In the genomic region with DNA sequence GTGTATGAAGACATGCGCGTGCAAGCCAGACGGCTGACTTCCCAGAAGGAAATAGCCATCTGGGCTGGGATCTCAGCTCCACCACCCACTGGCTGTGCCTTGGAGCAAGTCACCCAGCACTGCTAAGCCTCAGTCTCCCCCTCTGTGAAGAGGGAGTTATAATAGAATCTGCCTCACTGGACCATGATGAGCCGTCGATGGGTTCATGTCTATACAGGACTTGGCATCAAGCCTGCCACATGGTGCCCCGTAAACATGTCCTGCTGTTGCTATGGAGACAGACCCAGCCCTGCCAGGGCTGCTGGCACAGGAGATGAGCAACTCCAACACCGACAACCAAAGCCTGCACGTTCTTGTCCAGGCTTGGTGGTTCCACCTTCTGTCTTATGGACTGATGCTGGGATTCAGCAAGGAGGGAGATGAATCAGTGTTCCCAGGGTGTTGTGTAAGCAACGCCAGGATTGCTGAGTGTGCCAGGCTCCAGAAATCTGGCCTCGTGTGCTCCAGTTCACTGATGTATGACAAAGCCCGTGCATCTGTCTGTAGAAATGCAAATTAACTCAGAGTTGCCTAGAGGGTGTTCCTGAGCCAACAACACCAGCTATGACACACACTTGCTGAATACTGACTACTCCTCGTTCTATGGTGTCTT, we compare ENCODE assay signal across 8 cellular contexts. TPM values are rescaled to one million over a fixed set of nuclear protein-coding genes. Genes with fewer than 3 reads are reported as not detected.
DNase-seq lines count a peak whose midpoint lies in the region; ATAC-seq and TF ChIP-seq lines count a peak whose summit lies in the region.

No MANE protein-coding gene starts in this region.

- no peak for TF ChIP-seq EP300 in esophagus muscularis mucosa (IDR thresholded peaks at IDR 0.05)

- no peak overlapping the region for H3K4me3 ChIP-seq in esophagus muscularis mucosa

- TF ChIP-seq POLR2A in esophagus muscularis mucosa (IDR thresholded peaks at IDR 0.05; ENCODE audit: low read depth): no peak

- H3K36me3 ChIP-seq in esophagus muscularis mucosa: no peaks in the 10 kb centered on the region

- intact Hi-C loops in esophagus muscularis mucosa (cut with DNase I): no loop called here

- no peaks in the 10 kb centered on the region for H3K9me3 ChIP-seq in esophagus muscularis mucosa

- H3K4me1 ChIP-seq in esophagus muscularis mucosa: no peaks in the 10 kb centered on the region

- H3K27ac ChIP-seq in esophagus muscularis mucosa (replicated peaks in 1 of 4): no peak overlapping the region

- no peak for TF ChIP-seq CTCF in esophagus muscularis mucosa (IDR thresholded peaks at IDR 0.05)

- 74% methylated on average over 10 of the region's 12 CpGs for WGBS in esophagus muscularis mucosa

- ATAC-seq in GM19468 (IDR thresholded peaks at IDR 0.05; ENCODE audit: extremely low read depth, unreplicated experiment) (peak; percentile 92), HG03439 (IDR thresholded peaks at IDR 0.05; ENCODE audit: unreplicated experiment) (peak; percentile 92)

- peak; percentile 34 for DNase-seq in NCI-H1436 (lab: John Stamatoyannopoulos, UW)
- DNase-seq in NCI-H1436 treated with DMSO at 0.1 percent for 48 hours (lab: John Stamatoyannopoulos, UW): no peak
- peak; percentile 68 for DNase-seq in RPMI7951 (ENCODE audit: low read depth)
- DNase-seq in hippocampal formation (lab: John Stamatoyannopoulos, UW): peak; percentile 12 to 63
- DNase-seq in LoVo (ENCODE audit: low spot score): no peak
- DNase-seq in esophagus muscularis mucosa (ENCODE audit: extremely low spot score): no peak

- no peaks in the 10 kb centered on the region for H3K27me3 ChIP-seq in esophagus muscularis mucosa

RNA-seq across cellular contexts. Expression of a gene that starts 5.6 kb away (rescaled TPM):
- total RNA-seq in RPMI7951 (2014; rRNA removed; shearing (Covaris generic)): not detected in 2 replicates
- not detected for total RNA-seq in esophagus muscularis mucosa

RNA-seq across cellular contexts. Expression of a gene that starts 15.2 kb away (rescaled TPM):
- total RNA-seq in RPMI7951 (2014; rRNA removed; shearing (Covaris generic)): not detected in 2 replicates
- total RNA-seq in esophagus muscularis mucosa: under 1 TPM in 3 of 4 donors, not detected in 1; under 0.01 to 0.17 (median 0.06) TPM

RNA-seq across cellular contexts. Expression of a gene that starts 39.9 kb away (rescaled TPM):
- 151 and 172 TPM in 2 replicates for total RNA-seq in RPMI7951 (2014; rRNA removed; shearing (Covaris generic))
- 100 to 1,000 TPM; 145 to 161 (median 154) TPM for total RNA-seq in esophagus muscularis mucosa

RNA-seq across cellular contexts. Expression of a gene that starts 46.2 kb away (rescaled TPM):
- not detected in 2 replicates for total RNA-seq in RPMI7951 (2014; rRNA removed; shearing (Covaris generic))
- under 1 TPM in 1 of 4 donors, not detected in 3; 0.19 TPM for total RNA-seq in esophagus muscularis mucosa

Comparison
In these comparisons a context has a peak if more than half of its experiments do, and no peak if none do; other contexts are left out.
1. DNase-seq: peak in NCI-H1436 (single experiment), RPMI7951 (single experiment) and hippocampal formation (2 of 2); none in NCI-H1436 treated with DMSO at 0.1 percent for 48 hours (single experiment), LoVo (single experiment) and esophagus muscularis mucosa (single experiment).